15 cellular contexts compared by ENCODE assay signal in the genomic region with DNA sequence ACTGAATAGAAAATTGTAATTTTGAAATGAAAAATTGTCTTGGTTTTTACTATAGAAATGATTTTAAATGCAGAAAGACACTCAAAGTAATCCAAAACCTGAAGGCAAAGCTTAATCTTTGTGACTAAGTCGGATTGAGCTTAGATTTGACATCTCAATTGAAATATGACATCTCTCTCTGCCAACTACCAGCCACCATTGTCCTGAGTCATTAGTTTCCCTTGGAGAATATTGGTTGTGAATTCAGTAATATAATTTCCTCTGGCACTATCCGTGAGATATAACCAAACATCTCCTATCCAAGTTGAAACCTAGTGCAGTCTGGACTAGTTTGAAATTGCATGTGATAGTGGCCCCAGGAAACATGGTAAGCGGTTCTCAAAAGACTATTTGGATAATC. TPM values are rescaled to one million over a fixed set of nuclear protein-coding genes. Genes with fewer than 3 reads are reported as not detected.
"Had no signal": no experiment of that assay in that cellular context is flagged by ENCODE, and none has a peak within 500 bp of the region (broad histone marks: within the 10 kb centered on the region; RNA-seq: fewer than 3 reads in every experiment).

No MANE protein-coding gene starts in this region.

- DNase-seq: activated CD4-positive, alpha-beta T cell treated with anti-CD3 and anti-CD28 coated beads, Interleukin-2, amount 10 ng/mL, durations not matched to agents 7 days and 5 days; activated CD8-positive, alpha-beta memory T cell treated with anti-CD3 and anti-CD28 coated beads for 24 hours; activated effector memory CD4-positive, alpha-beta T cell treated with anti-CD3 and anti-CD28 coated beads, Interleukin-2, amount 50 U/mL, for 16 hours; anterior cingulate cortex; dermis blood vessel endothelial cell; glutamatergic neuron; left cardiac atrium; midbrain; retina; stimulated activated CD4-positive, alpha-beta T cell treated with anti-CD3 and anti-CD28 coated beads, Interleukin-15, amount 100 ng/mL, for 24 hours; stimulated activated CD4-positive, alpha-beta T cell treated with anti-CD3 and anti-CD28 coated beads, Interleukin-4, amount 100 ng/mL, for 4 hours; thyroid gland; uterus had no signal

- H3K27me3 Mint-ChIP-seq: activated CD4-positive, alpha-beta T cell treated with anti-CD3 and anti-CD28 coated beads, Interleukin-2, amount 10 ng/mL, durations not matched to agents 7 days and 5 days had no signal

- H3K27ac Mint-ChIP-seq: activated CD4-positive, alpha-beta T cell treated with anti-CD3 and anti-CD28 coated beads, Interleukin-2, amount 10 ng/mL, durations not matched to agents 7 days and 5 days; activated naive CD4-positive, alpha-beta T cell treated with anti-CD3 and anti-CD28 coated beads, Interleukin-2, amount 50 U/mL, for 72 hours; immature natural killer cell had no signal

- ATAC-seq: left cardiac atrium had no signal

- H3K4me3 Mint-ChIP-seq: activated CD4-positive, alpha-beta T cell treated with anti-CD3 and anti-CD28 coated beads, Interleukin-2, amount 10 ng/mL, durations not matched to agents 7 days and 5 days had no signal

- H3K9me3 Mint-ChIP-seq: activated CD4-positive, alpha-beta T cell treated with anti-CD3 and anti-CD28 coated beads, Interleukin-2, amount 10 ng/mL, durations not matched to agents 7 days and 5 days; activated naive CD4-positive, alpha-beta T cell treated with anti-CD3 and anti-CD28 coated beads, Interleukin-2, amount 50 U/mL, for 72 hours had no signal

- H3K36me3 Mint-ChIP-seq: activated naive CD4-positive, alpha-beta T cell treated with anti-CD3 and anti-CD28 coated beads, Interleukin-2, amount 50 U/mL, for 72 hours; immature natural killer cell had no signal

RNA-seq across cellular contexts. Expression of a gene that starts 37.1 kb away (rescaled TPM):
- total RNA-seq: activated CD4-positive, alpha-beta T cell treated with anti-CD3 and anti-CD28 coated beads, Interleukin-2, amount 10 ng/mL, durations not matched to agents 7 days and 5 days had no signal
